ENCODE assay signal across 21 cellular contexts in genomic region chr16:10225653-10226052, GRCh38. TPM values are rescaled to one million over a fixed set of nuclear protein-coding genes. Genes with fewer than 3 reads are reported as not detected.
DNase-seq lines count a peak whose midpoint lies in the region; ATAC-seq and TF ChIP-seq lines count a peak whose summit lies in the region.
"Had no signal": no experiment of that assay in that cellular context is flagged by ENCODE, and none has a peak within 500 bp of the region (broad histone marks: within the 10 kb centered on the region; RNA-seq: fewer than 3 reads in every experiment).

No MANE protein-coding gene starts in this region.

- no peaks in the 10 kb centered on the region for H3K9me2 ChIP-seq in Karpas-422 (replicated peaks; ENCODE audit: insufficient read depth, low read length)

- no peak for ATAC-seq in HG02623 (IDR thresholded peaks at IDR 0.05; ENCODE audit: unreplicated experiment)

- no peaks in the 10 kb centered on the region for H3K36me3 Mint-ChIP-seq in nephron progenitor cell (ENCODE audit: low read depth)
- H3K36me3 Mint-ChIP-seq: CD14-positive monocyte; CD4-positive, alpha-beta memory T cell; CD4-positive, CD25-positive, alpha-beta regulatory T cell had no signal

- no peak for TF ChIP-seq CTCF in nephron progenitor cell (IDR thresholded peaks at IDR 0.05)

- H3K27ac ChIP-seq in BLaER1 treated with 17β-estradiol and CSF1 and Interleukin-3, amounts not matched to agents 10 nM and 100 nM = peak overlapping the region in 4 of 11 experiments; percentile 25 to 57 (median 40); a peak in 6 of 22 replicates
- no peak overlapping the region for H3K27ac ChIP-seq in Karpas-422 (ENCODE audit: low read length)

- no peaks in the 10 kb centered on the region for H3K27me3 ChIP-seq in BLaER1 treated with 17β-estradiol and CSF1 and Interleukin-3, amounts not matched to agents 10 nM and 100 nM
- H3K27me3 ChIP-seq in Karpas-422 (ENCODE audit: low read length) = no peaks in the 10 kb centered on the region
- H3K27me3 ChIP-seq: BE2C had no signal

- no peak overlapping the region for H3K27ac Mint-ChIP-seq in nephron progenitor cell
- H3K27ac Mint-ChIP-seq: CD14-positive monocyte; CD4-positive, alpha-beta memory T cell; CD4-positive, CD25-positive, alpha-beta regulatory T cell; CD8-positive, alpha-beta memory T cell had no signal

- peaks cover 62% of the 10 kb centered on the region for H3K4me1 Mint-ChIP-seq in nephron progenitor cell
- H3K4me1 Mint-ChIP-seq: CD14-positive monocyte; CD4-positive, alpha-beta memory T cell; CD4-positive, CD25-positive, alpha-beta regulatory T cell; CD8-positive, alpha-beta memory T cell had no signal

- H3K79me2 ChIP-seq in Karpas-422 (ENCODE audit: low read length) = no peaks in the 10 kb centered on the region

- H3K9me3 Mint-ChIP-seq in nephron progenitor cell = no peaks in the 10 kb centered on the region

- H3K4me2 ChIP-seq in BLaER1 treated with 17β-estradiol and CSF1 and Interleukin-3, amounts not matched to agents 10 nM and 100 nM = peak overlapping the region; percentile 11 to 84 (median 75); a peak in 20 of 22 replicates
- peak overlapping the region; percentile 21 for H3K4me2 ChIP-seq in Karpas-422 (ENCODE audit: low read depth, low read length, poor library complexity, severe bottlenecking)

- DNase-seq in Karpas-422 = no peak
- DNase-seq in nephron progenitor cell = no peak
- no peak for DNase-seq in germinal center (ENCODE audit: low spot score)
- no peak for DNase-seq in GOT3 (lab: John Stamatoyannopoulos, UW)
- DNase-seq: 8988T; ACHN; BE2C; C1 segment of cervical spinal cord; CD4-positive, alpha-beta memory T cell; CD4-positive, CD25-positive, alpha-beta regulatory T cell; CD8-positive, alpha-beta memory T cell; COR-L47; DMS 273 treated with DMSO at 0.1 percent for 48 hours; DMS153; DMS53; DMS79; DND-41; GF-D8 had no signal

- peaks cover 26 to 91% (median 81%) of the 10 kb centered on the region in 10 experiments for H3K4me1 ChIP-seq in BLaER1 treated with 17β-estradiol and CSF1 and Interleukin-3, amounts not matched to agents 10 nM and 100 nM
- peaks cover 21% of the 10 kb centered on the region for H3K4me1 ChIP-seq in Karpas-422 (ENCODE audit: low read length)
- H3K4me1 ChIP-seq: BE2C had no signal

- no peaks in the 10 kb centered on the region for H3K36me3 ChIP-seq in BLaER1 treated with 17β-estradiol and CSF1 and Interleukin-3, amounts not matched to agents 10 nM and 100 nM
- no peaks in the 10 kb centered on the region for H3K36me3 ChIP-seq in Karpas-422 (ENCODE audit: insufficient read depth, low read length)
- H3K36me3 ChIP-seq: BE2C had no signal

- no peaks in the 10 kb centered on the region for H4K20me1 ChIP-seq in BLaER1 treated with 17β-estradiol and CSF1 and Interleukin-3, amounts not matched to agents 10 nM and 100 nM
- no peaks in the 10 kb centered on the region for H4K20me1 ChIP-seq in Karpas-422 (ENCODE audit: insufficient read depth, low read depth, low read length)

- H3K4me3 Mint-ChIP-seq in nephron progenitor cell = peak overlapping the region; percentile 41
- H3K4me3 Mint-ChIP-seq: CD14-positive monocyte; CD4-positive, alpha-beta memory T cell; CD4-positive, CD25-positive, alpha-beta regulatory T cell; CD8-positive, alpha-beta memory T cell had no signal

- H3K4me3 ChIP-seq in BLaER1 treated with 17β-estradiol and CSF1 and Interleukin-3, amounts not matched to agents 10 nM and 100 nM = 0 out of 20 replicates have a peak overlapping the region, but pooled peaks of 2 of the 10 experiments have one; percentile 15 to 22
- H3K4me3 ChIP-seq in Karpas-422 (ENCODE audit: low read length) = no peak overlapping the region

- H3K27me3 Mint-ChIP-seq in nephron progenitor cell (ENCODE audit: low read depth, poor library complexity) = peaks cover 9% of the 10 kb centered on the region

- no peaks in the 10 kb centered on the region for H3K9me3 ChIP-seq in BLaER1 treated with 17β-estradiol and CSF1 and Interleukin-3, amounts not matched to agents 10 nM and 100 nM (replicated peaks in 1 of 11)
- no peaks in the 10 kb centered on the region for H3K9me3 ChIP-seq in Karpas-422 (ENCODE audit: low read length)
- H3K9me3 ChIP-seq: BE2C had no signal

- no peak overlapping the region for H2AFZ ChIP-seq in Karpas-422 (ENCODE audit: low read length)

- H3K9ac ChIP-seq in BLaER1 treated with 17β-estradiol and CSF1 and Interleukin-3, amounts not matched to agents 10 nM and 100 nM = no peak overlapping the region; a peak in 1 of 22 replicates
- no peak overlapping the region for H3K9ac ChIP-seq in Karpas-422 (ENCODE audit: low read length)

RNA-seq across cellular contexts. Expression of gene GRIN2A, which starts 43.4 kb away (rescaled TPM):
- total RNA-seq in Karpas-422 (2014; rRNA removed; shearing (Covaris generic); ENCODE audit: low replicate concordance) = not detected in 2 replicates
- total RNA-seq: CD4-positive, alpha-beta memory T cell; CD4-positive, CD25-positive, alpha-beta regulatory T cell; CD8-positive, alpha-beta memory T cell had no signal
